ENCODE assay signal across 14 cellular contexts in genomic region chr4:142128529-142128928, GRCh38.
DNase-seq lines count a peak whose midpoint lies in the region; ATAC-seq, FAIRE-seq and TF ChIP-seq lines count a peak whose summit lies in the region.
"Had no signal": no experiment of that assay in that cellular context is flagged by ENCODE, and none has a peak within 500 bp of the region (broad histone marks: within the 10 kb centered on the region; RNA-seq: fewer than 3 reads in every experiment).

No MANE protein-coding gene starts in this region.

- H2AFZ ChIP-seq in endothelial cell of umbilical vein (ENCODE audit: low read depth, low read length) = peak overlapping the region; percentile 78

- no TSS peak for BruUV-seq in endothelial cell of umbilical vein (replicated peaks; lab: Mats Ljungman, UMichigan)

- peaks cover 13 to 30% (median 22%) of the 10 kb centered on the region in 4 donors for H3K4me1 Mint-ChIP-seq in naive thymus-derived CD8-positive, alpha-beta T cell
- H3K4me1 Mint-ChIP-seq: H9, naive B cell had no signal

- intact Hi-C loops in endothelial cell of umbilical vein (cut with micrococcal nuclease) (loop anchor here (2.0 to 10.0 kb wide), 6 partner anchors 139 to 1056 kb away; partner anchors contain the start of gene USP38), stomach (cut with DNase I; ENCODE audit: low total_unique reads) (loop anchor here (5.0 kb wide), 1 partner anchor 719 kb away; the partner anchor contains the start of gene INPP4B), posterior vena cava (cut with DNase I) (loop anchor here in 1 of 2 donors (10.0 kb wide), 2 partner anchors 226 to 716 kb away; partner anchors contain the start of gene INPP4B)

- no peaks in the 10 kb centered on the region for H3K27me3 Mint-ChIP-seq in naive thymus-derived CD8-positive, alpha-beta T cell
- H3K27me3 Mint-ChIP-seq: naive B cell had no signal

- no peaks in the 10 kb centered on the region for H3K79me2 ChIP-seq in endothelial cell of umbilical vein (ENCODE audit: control insufficient read depth, insufficient read depth, low read length)

- TF ChIP-seq CTCF in AG04449 (IDR thresholded peaks at IDR 0.05; ENCODE audit: insufficient read depth, low read length, missing control alignments) (no peak), endothelial cell of umbilical vein (IDR thresholded peaks at IDR 0.05; ENCODE audit: extremely low read depth in 1 of 2, insufficient read depth in 1 of 2, low read depth in 1 of 2, low read length in 2 of 2) (no peak), stomach (IDR thresholded peaks at IDR 0.05) (no peak)

- peak; percentile 89 for FAIRE-seq in endothelial cell of umbilical vein (lab: Jason Lieb, UNC)
- FAIRE-seq: HTR-8/SVneo had no signal

- H3K4me2 ChIP-seq in endothelial cell of umbilical vein (ENCODE audit: insufficient read depth, low read length) = peak overlapping the region; percentile 49

- H3K36me3 ChIP-seq in endothelial cell of umbilical vein (ENCODE audit: control insufficient read depth in 2 of 2, extremely low read depth in 1 of 2, insufficient read depth in 2 of 2, low read length in 2 of 2) (no peaks in the 10 kb centered on the region), stomach (no peaks in the 10 kb centered on the region)

- no peaks in the 10 kb centered on the region for H3K9me3 Mint-ChIP-seq in naive thymus-derived CD8-positive, alpha-beta T cell
- H3K9me3 Mint-ChIP-seq: H9, naive B cell had no signal

- no peaks in the 10 kb centered on the region for H4K20me1 ChIP-seq in endothelial cell of umbilical vein (replicated peaks; ENCODE audit: control insufficient read depth, extremely low read depth, insufficient read depth, low read length)

- POLR2A ChIA-PET in AG04449 (lab: Yijun Ruan, JAX) (no interaction called here), endothelial cell of umbilical vein (lab: Charles Lee) (no interaction called here)
- POLR2A ChIA-PET in naive thymus-derived CD8-positive, alpha-beta T cell (lab: Charles Lee) = no interaction called here

- TF ChIP-seq EP300 in stomach (IDR thresholded peaks at IDR 0.05) = no peak

- peak overlapping the region; percentile 60 for H3K27ac ChIP-seq in endothelial cell of umbilical vein (ENCODE audit: insufficient read depth, low read depth, low read length)
- H3K27ac ChIP-seq in stomach = peak overlapping the region in 2 of 5 donors; percentile 33 to 60

- CTCF ChIA-PET in AG04449 (lab: Yijun Ruan, JAX) (interaction anchor here (0.7 to 1.7 kb wide), 10 partner anchors 12 to 717 kb away, joined by 3 to 12 read pairs (median 3); no protein-coding TSS in a partner anchor), endothelial cell of umbilical vein (lab: Charles Lee) (interaction anchor here (0.6 to 2.5 kb wide), 17 partner anchors 14 to 782 kb away, joined by 3 to 27 read pairs (median 4); partner anchors contain the start of gene INPP4B)

- H3K4me3 ChIP-seq in AG04449 (ENCODE audit: low read depth, low read length) = no peak overlapping the region
- H3K4me3 ChIP-seq in endothelial cell of umbilical vein (replicated peaks in 1 of 3; ENCODE audit: insufficient read depth in 1 of 3, low read depth in 1 of 3, low read length in 3 of 3) = no peak overlapping the region
- no peak overlapping the region for H3K4me3 ChIP-seq in stomach

- peaks cover 5 to 28% (median 7%) of the 10 kb centered on the region in 3 donors for H3K36me3 Mint-ChIP-seq in naive thymus-derived CD8-positive, alpha-beta T cell
- H3K36me3 Mint-ChIP-seq: naive B cell had no signal

- H3K4me3 Mint-ChIP-seq in naive thymus-derived CD8-positive, alpha-beta T cell = peak overlapping the region in 2 of 10 donors; percentile 2 to 24
- H3K4me3 Mint-ChIP-seq: H9, naive B cell had no signal

- WGBS in stomach, 5 donors = 31 to 58% (median 54%) methylated on average over 3 of the region's 3 CpGs

- H3K27ac Mint-ChIP-seq in naive thymus-derived CD8-positive, alpha-beta T cell = peak overlapping the region; percentile 52 to 85 (median 72)
- H3K27ac Mint-ChIP-seq: H9, naive B cell had no signal

- H3K9ac ChIP-seq in endothelial cell of umbilical vein (replicated peaks; ENCODE audit: extremely low read depth, insufficient read depth, low read length) = peak overlapping the region; percentile 65

- no peaks in the 10 kb centered on the region for H3K27me3 ChIP-seq in endothelial cell of umbilical vein (ENCODE audit: control insufficient read depth in 2 of 2, insufficient read depth in 2 of 2, low read length in 2 of 2)
- no peaks in the 10 kb centered on the region for H3K27me3 ChIP-seq in stomach

- TF ChIP-seq POLR2A in endothelial cell of umbilical vein (IDR thresholded peaks at IDR 0.05; ENCODE audit: low read depth, low read length) (no peak), stomach (IDR thresholded peaks at IDR 0.05) (no peak)

- dilution Hi-C loops in endothelial cell of umbilical vein (cut with MboI; ENCODE audit: extremely low pct_ligation_motif_present, low sequenced_read_pairs) = no loop called here

- peak; percentile 4 for DNase-seq in AG04449 (ENCODE audit: low read depth, low spot score)
- DNase-seq in EH (ENCODE audit: low read depth) = peak; percentile 66
- DNase-seq in endothelial cell of umbilical vein (ENCODE audit: low read depth, low spot score) = peak; percentile 97
- peak in 2 of 10 donors; percentile 9 to 15 for DNase-seq in naive thymus-derived CD8-positive, alpha-beta T cell
- no peak for DNase-seq in stomach
- no peak for DNase-seq in NCI-H226
- DNase-seq in posterior vena cava (ENCODE audit: low spot score) = no peak
- DNase-seq: activated CD4-positive, CD25-positive, alpha-beta regulatory T cell treated with anti-CD3 and anti-CD28 coated beads, Interleukin-2, amount 50 U/mL, for 72 hours; H9; naive B cell; NCI-H526; SIG-M5 had no signal

- peaks cover 29% of the 10 kb centered on the region for H3K4me1 ChIP-seq in endothelial cell of umbilical vein (ENCODE audit: control insufficient read depth, extremely low read depth, insufficient read depth, low read length)
- peaks cover 0 to 44% (median 17%) of the 10 kb centered on the region in 4 donors for H3K4me1 ChIP-seq in stomach

- H3K9me1 ChIP-seq in endothelial cell of umbilical vein (replicated peaks; ENCODE audit: control insufficient read depth, extremely low read depth, insufficient read depth, low read length) = no peaks in the 10 kb centered on the region

- H3K9me3 ChIP-seq in endothelial cell of umbilical vein (replicated peaks; ENCODE audit: control insufficient read depth, insufficient read depth, low read length) = no peaks in the 10 kb centered on the region
- no peaks in the 10 kb centered on the region for H3K9me3 ChIP-seq in stomach

- peak; percentile 58 to 76 for ATAC-seq in naive thymus-derived CD8-positive, alpha-beta T cell
- no peak for ATAC-seq in GM18907 (IDR thresholded peaks at IDR 0.05; ENCODE audit: unreplicated experiment)

TF ChIP-seq in endothelial cell of umbilical vein, 7 proteins besides CTCF, POLR2A, EP300 and RAD21:
- TF ChIP-seq MYC (IDR thresholded peaks at IDR 0.05; ENCODE audit: low read depth, low read length) (no peak), EZH2 (IDR thresholded peaks at IDR 0.05; ENCODE audit: borderline replicate concordance, low read depth, low read length, severe bottlenecking) (no peak), JUN (IDR thresholded peaks at IDR 0.05; ENCODE audit: borderline replicate concordance, insufficient read depth, insufficient read length, low read depth) (no peak), GATA2 (IDR thresholded peaks at IDR 0.05; ENCODE audit: insufficient read depth, insufficient read length, low read depth, low read length) (no peak), POLR2AphosphoS5 (IDR thresholded peaks at IDR 0.05; ENCODE audit: insufficient read depth, low read depth, low read length) (peak; percentile 56), FOS (IDR thresholded peaks at IDR 0.05; ENCODE audit: borderline replicate concordance, insufficient read depth, low read length) (peak; percentile 23), MAX (IDR thresholded peaks at IDR 0.05; ENCODE audit: insufficient read depth, insufficient read length) (no peak)

Comparison
In these comparisons a context has a peak if more than half of its experiments do, and no peak if none do; other contexts are left out.
1. DNase-seq: peak in AG04449 (single experiment), EH (single experiment) and endothelial cell of umbilical vein (single experiment); none in stomach (single experiment), NCI-H226 (single experiment) and posterior vena cava (single experiment).